Comparison of ENCODE assay signal across 8 cellular contexts in the genomic region with DNA sequence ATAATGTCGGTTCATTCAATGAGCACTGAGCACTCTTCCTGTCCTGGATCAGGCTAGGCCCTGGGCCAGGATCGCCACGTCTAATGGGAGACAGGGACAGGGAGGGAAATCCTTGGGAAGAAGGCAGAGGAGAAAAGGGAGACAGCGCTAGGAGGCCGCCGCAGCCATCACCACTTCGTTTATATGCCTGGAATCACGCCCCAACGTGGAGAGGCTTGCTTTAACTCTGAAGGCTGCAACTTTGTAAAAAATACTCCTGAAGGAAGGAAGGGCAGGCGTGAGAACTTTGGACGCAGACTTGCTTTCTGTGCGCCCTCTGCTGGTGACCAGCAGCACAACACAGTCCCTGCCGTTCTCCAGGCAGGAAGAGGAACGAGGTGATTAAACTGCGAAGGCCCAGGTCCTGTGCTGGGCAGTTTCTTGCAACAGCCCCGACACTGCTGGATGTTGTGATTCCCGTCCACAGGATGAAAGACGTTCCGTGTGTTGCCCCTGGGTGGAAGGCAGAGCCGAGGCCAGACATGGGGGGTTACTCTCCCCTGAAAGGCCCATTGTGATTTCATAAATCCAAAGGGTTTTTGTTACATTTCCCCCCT. TPM values are rescaled to one million over a fixed set of nuclear protein-coding genes. Genes with fewer than 3 reads are reported as not detected.
DNase-seq lines count a peak whose midpoint lies in the region; ATAC-seq and TF ChIP-seq lines count a peak whose summit lies in the region.

No MANE protein-coding gene starts in this region.

- no peak overlapping the region for H3K4me3 ChIP-seq in hepatocyte
- H3K4me3 ChIP-seq in aorta (ENCODE audit: low read length in 2 of 2): no peak overlapping the region

- peaks cover 7% of the 10 kb centered on the region for H3K4me1 ChIP-seq in hepatocyte (ENCODE audit: insufficient read depth)
- no peaks in the 10 kb centered on the region for H3K4me1 ChIP-seq in aorta (ENCODE audit: control insufficient read depth in 1 of 2, insufficient read depth in 2 of 2, low read length in 2 of 2)

- WGBS in hepatocyte (ENCODE audit: low lambda C conversion rate, missing lambda C conversion rate): 13% methylated on average over 20 of the region's 20 CpGs
- WGBS in aorta, 2 donors: 2% methylated on average over 20 of the region's 20 CpGs

- peak; percentile 35 for DNase-seq in NCI-H187 treated with DMSO at 0.1 percent for 48 hours (lab: John Stamatoyannopoulos, UW)
- peak; percentile 78 for DNase-seq in T1000 (lab: John Stamatoyannopoulos, UW)
- peak; percentile 95 for DNase-seq in astrocyte of the hippocampus (ENCODE audit: low read depth, low spot score)
- peak; percentile 94 for DNase-seq in hepatocyte (ENCODE audit: low spot score)
- peak; percentile 76 for DNase-seq in renal cortical epithelial cell (ENCODE audit: low read depth)
- DNase-seq in aorta: peak; percentile 91 to 95

- H3K36me3 ChIP-seq in hepatocyte (replicated peaks; ENCODE audit: insufficient read depth, low read depth) (no peaks in the 10 kb centered on the region), aorta (ENCODE audit: control insufficient read depth in 1 of 2, insufficient read depth in 2 of 2, low read length in 1 of 2) (no peaks in the 10 kb centered on the region)

- TF ChIP-seq CTCF in GM12872 (IDR thresholded peaks at IDR 0.05; ENCODE audit: insufficient read depth, low read depth, low read length): peak; percentile 98
- TF ChIP-seq CTCF in hepatocyte (IDR thresholded peaks at IDR 0.05; ENCODE audit: poor library complexity): peak; percentile 99

- intact Hi-C loops in aorta (cut with DNase I): loop anchor here (2.0 to 5.0 kb wide), 2 partner anchors 118 to 167 kb away; no protein-coding TSS in a partner anchor

- peak; percentile 96 for ATAC-seq in aorta (ENCODE audit: low FRiP score)
- no peak for ATAC-seq in HG03025 (IDR thresholded peaks at IDR 0.05; ENCODE audit: low FRiP score, unreplicated experiment)

- peak overlapping the region; percentile 20 for H2AFZ ChIP-seq in hepatocyte

- H3K27ac ChIP-seq in hepatocyte (peak overlapping the region; percentile 54), aorta (ENCODE audit: low read depth in 1 of 2, low read length in 2 of 2) (peak overlapping the region in 1 of 2 donors; percentile 32)

- no peaks in the 10 kb centered on the region for H3K79me2 ChIP-seq in hepatocyte

- peak overlapping the region; percentile 22 for H3K4me2 ChIP-seq in hepatocyte

- H4K20me1 ChIP-seq in hepatocyte (ENCODE audit: insufficient read depth, poor library complexity, severe bottlenecking): no peaks in the 10 kb centered on the region

- H3K9me3 ChIP-seq in hepatocyte (ENCODE audit: low read depth) (no peaks in the 10 kb centered on the region), aorta (ENCODE audit: control insufficient read depth, low read length) (no peaks in the 10 kb centered on the region)

- H3K9me2 ChIP-seq in hepatocyte (replicated peaks; ENCODE audit: insufficient read depth): no peaks in the 10 kb centered on the region

- H3K27me3 ChIP-seq in hepatocyte (no peaks in the 10 kb centered on the region), aorta (ENCODE audit: control insufficient read depth in 1 of 2, insufficient read depth in 2 of 2, low read length in 1 of 2) (no peaks in the 10 kb centered on the region)

RNA-seq across cellular contexts. Expression of a gene that starts 22.1 kb away (rescaled TPM):
- total RNA-seq in hepatocyte (0.48 and 0.50 TPM in 2 replicates), renal cortical epithelial cell (0.30 TPM in 1 of 2 replicates, not detected in the other), aorta (1 to 10 TPM in 1 of 2 donors, under 1 TPM in 1; 0.55 to 1.2 TPM)
- polyA plus RNA-seq in hepatocyte (0.56 and 1.3 TPM in 2 replicates), aorta (under 1 TPM in 1 of 2 donors, not detected in 1; 0.31 TPM)

RNA-seq across cellular contexts. Expression of a gene that starts 22.2 kb away (rescaled TPM):
- total RNA-seq in hepatocyte: not detected in 2 replicates
- polyA plus RNA-seq in hepatocyte: 0.10 TPM in 1 of 2 replicates, not detected in the other
- total RNA-seq in renal cortical epithelial cell: not detected in 2 replicates
- total RNA-seq in aorta: not detected
- polyA plus RNA-seq in aorta: not detected

Comparison
In these comparisons a context has a peak if more than half of its experiments do, and no peak if none do; other contexts are left out.
1. DNase-seq: peak in every context shown above with its lines; median percentile 95 in astrocyte of the hippocampus; 94 in hepatocyte; 93 in aorta; 78 in T1000; 76 in renal cortical epithelial cell; 35 in NCI-H187 treated with DMSO at 0.1 percent for 48 hours.